Comparison of ENCODE assay signal across 34 cellular contexts in genomic region chr2:13711154-13711553, GRCh38.
"Had no signal": no experiment of that assay in that cellular context is flagged by ENCODE, and none has a peak within 500 bp of the region (broad histone marks: within the 10 kb centered on the region; RNA-seq: fewer than 3 reads in every experiment).

No MANE protein-coding gene starts in this region.

- H3K4me3 ChIP-seq: adrenal gland, ascending aorta, breast epithelium, cardiac muscle cell had no signal

- H3K4me1 ChIP-seq: adrenal gland, ascending aorta, breast epithelium had no signal

- H3K27me3 ChIP-seq: adrenal gland, ascending aorta, brain microvascular endothelial cell, breast epithelium, cardiac muscle cell had no signal

- FAIRE-seq: astrocyte, bronchial epithelial cell had no signal

- ATAC-seq: activated naive CD4-positive, alpha-beta T cell treated with anti-CD3 and anti-CD28 coated beads, Interleukin-2, amount 50 U/mL, for 72 hours; activated naive CD8-positive, alpha-beta T cell treated with anti-CD3 and anti-CD28 coated beads, Interleukin-2, amount 50 U/mL, for 24 hours; activated T-cell treated with anti-CD3 and anti-CD28 coated beads, Interleukin-2, amount 50 U/mL, for 4 hours; activated T-cell treated with anti-CD3 and anti-CD28 coated beads, Interleukin-2, amount 50 U/mL, for 72 hours; activated T-helper 17 cell treated with anti-CD3 and anti-CD28 coated beads, Interleukin-2, amount 50 U/mL, for 72 hours had no signal

- H3K27ac ChIP-seq: adrenal gland, ascending aorta, brain microvascular endothelial cell, breast epithelium, cardiac muscle cell had no signal

- DNase-seq: activated effector memory CD4-positive, alpha-beta T cell treated with anti-CD3 and anti-CD28 coated beads, Interleukin-2, amount 50 U/mL, for 16 hours; activated effector memory CD4-positive, alpha-beta T cell treated with Interleukin-2 at 50 U/mL for 16 hours; activated gamma-delta T cell; activated gamma-delta T cell treated with Interleukin-2 at 50 U/mL for 16 hours; activated naive CD4-positive, alpha-beta T cell; activated naive CD4-positive, alpha-beta T cell treated with anti-CD3 and anti-CD28 coated beads for 36 hours; activated naive CD4-positive, alpha-beta T cell treated with anti-CD3 and anti-CD28 coated beads, Interleukin-2, amount 10 ng/mL, durations not matched to agents 7 days and 5 days; activated naive CD4-positive, alpha-beta T cell treated with anti-CD3 and anti-CD28 coated beads, Interleukin-2, amount 50 U/mL, for 16 hours; activated naive CD4-positive, alpha-beta T cell treated with Interleukin-2 at 50 U/mL for 16 hours; activated naive CD8-positive, alpha-beta T cell treated with anti-CD3 and anti-CD28 coated beads for 36 hours; activated naive CD8-positive, alpha-beta T cell treated with anti-CD3 and anti-CD28 coated beads, Interleukin-2, amount 10 ng/mL, durations not matched to agents 7 days and 5 days; activated naive CD8-positive, alpha-beta T cell treated with anti-CD3 and anti-CD28 coated beads, Interleukin-2, amount 50 U/mL, for 24 hours; activated T-cell treated with anti-CD3 and anti-CD28 coated beads for 4 hours; activated T-cell treated with anti-CD3 and anti-CD28 coated beads, Interleukin-2, amount 50 U/mL, for 1 hour; activated T-cell treated with anti-CD3 and anti-CD28 coated beads, Interleukin-2, amount 50 U/mL, for 24 hours; activated T-cell treated with anti-CD3 and anti-CD28 coated beads, Interleukin-2, amount 50 U/mL, for 4 hours; activated T-cell treated with anti-CD3 and anti-CD28 coated beads, Interleukin-2, amount 50 U/mL, for 48 hours; activated T-cell treated with anti-CD3 and anti-CD28 coated beads, Interleukin-2, amount 50 U/mL, for 72 hours; adrenal gland; amniotic stem cell; amygdala; anterior cingulate cortex; aorta; brain microvascular endothelial cell; caudate nucleus; central memory CD4-positive, alpha-beta T cell; cerebellar nuclear complex had no signal

- H3K36me3 ChIP-seq: adrenal gland, ascending aorta, brain microvascular endothelial cell, breast epithelium, cardiac muscle cell had no signal

- H3K9me3 ChIP-seq: adrenal gland, ascending aorta, breast epithelium had no signal
